Comparison of ENCODE assay signal across 30 cellular contexts in genomic region chr11:134267966-134268365, GRCh38. TPM values are rescaled to one million over a fixed set of nuclear protein-coding genes. Genes with fewer than 3 reads are reported as not detected.
"Had no signal": no experiment of that assay in that cellular context is flagged by ENCODE, and none has a peak within 500 bp of the region (broad histone marks: within the 10 kb centered on the region; RNA-seq: fewer than 3 reads in every experiment).

No MANE protein-coding gene starts in this region.

- H3K9ac ChIP-seq: parathyroid adenoma had no signal

- H3K27ac ChIP-seq: foreskin keratinocyte, parathyroid adenoma, thoracic aorta, upper lobe of left lung had no signal

- H3K4me2 ChIP-seq: smooth muscle cell had no signal

- ATAC-seq: activated CD4-positive, alpha-beta T cell treated with anti-CD3 and anti-CD28 coated beads for 36 hours; activated T-helper 17 cell treated with anti-CD3 and anti-CD28 coated beads, Interleukin-2, amount 50 U/mL, for 72 hours; foreskin keratinocyte; left lung; natural killer cell; sciatic nerve had no signal

- H3K4me3 ChIP-seq: left lung, lung, smooth muscle cell, thoracic aorta, upper lobe of left lung had no signal

- H3K36me3 Mint-ChIP-seq: mesothelial cell of epicardium, natural killer cell had no signal

- H3K4me1 ChIP-seq: parathyroid adenoma had no signal

- DNase-seq: activated B cell treated with CpG ODN at 0.5 μM for 24 hours; activated CD4-positive, alpha-beta T cell treated with anti-CD3 and anti-CD28 coated beads for 36 hours; activated CD4-positive, alpha-beta T cell treated with anti-CD3 and anti-CD28 coated beads, Interleukin-2, amount 50 U/mL, for 4 hours; activated CD8-positive, alpha-beta memory T cell treated with anti-CD3 and anti-CD28 coated beads for 24 hours; activated CD8-positive, alpha-beta memory T cell treated with anti-CD3 and anti-CD28 coated beads, Interleukin-2, amount 50 U/mL, for 4 hours; activated naive CD4-positive, alpha-beta T cell treated with anti-CD3 and anti-CD28 coated beads, Interleukin-2, amount 50 U/mL, for 16 hours; activated T-cell treated with anti-CD3 and anti-CD28 coated beads, Interleukin-2, amount 50 U/mL, for 24 hours; anterior cingulate cortex; effector CD4-positive, alpha-beta T cell; foreskin keratinocyte; kidney glomerular epithelial cell; left lung; natural killer cell; nucleus accumbens; stimulated activated CD4-positive, alpha-beta T cell treated with anti-CD3 and anti-CD28 coated beads, Interleukin-4, amount 100 ng/mL, for 1 hour; stimulated activated naive CD4-positive, alpha-beta T cell; T-helper 1 cell; T-helper 9 cell; upper lobe of left lung had no signal

- H2AFZ ChIP-seq: parathyroid adenoma had no signal

- H3K27ac Mint-ChIP-seq: activated B cell treated with CpG ODN at 0.5 μM for 24 hours; activated CD4-positive, alpha-beta T cell treated with anti-CD3 and anti-CD28 coated beads for 36 hours; activated T-cell treated with anti-CD3 and anti-CD28 coated beads, Interleukin-2, amount 50 U/mL, for 24 hours; activated T-helper 17 cell treated with anti-CD3 and anti-CD28 coated beads, Interleukin-2, amount 50 U/mL, for 72 hours; dendritic cell treated with granulocyte-macrophage colony-stimulating factor and Interleukin-4, amounts not matched to agents 40 ng/mL and 50 ng/mL, for 4 days; mesothelial cell of epicardium; natural killer cell had no signal

- H3K9me3 Mint-ChIP-seq: activated B cell treated with CpG ODN at 0.5 μM for 24 hours; activated T-cell treated with anti-CD3 and anti-CD28 coated beads, Interleukin-2, amount 50 U/mL, for 24 hours; activated T-helper 17 cell treated with anti-CD3 and anti-CD28 coated beads, Interleukin-2, amount 50 U/mL, for 72 hours; dendritic cell treated with granulocyte-macrophage colony-stimulating factor and Interleukin-4, amounts not matched to agents 40 ng/mL and 50 ng/mL, for 4 days; mesothelial cell of epicardium; natural killer cell had no signal

- H3K4me3 Mint-ChIP-seq: activated B cell treated with CpG ODN at 0.5 μM for 24 hours; activated CD4-positive, alpha-beta T cell treated with anti-CD3 and anti-CD28 coated beads for 36 hours; activated T-cell treated with anti-CD3 and anti-CD28 coated beads, Interleukin-2, amount 50 U/mL, for 24 hours; activated T-helper 17 cell treated with anti-CD3 and anti-CD28 coated beads, Interleukin-2, amount 50 U/mL, for 72 hours; brain; dendritic cell treated with granulocyte-macrophage colony-stimulating factor and Interleukin-4, amounts not matched to agents 40 ng/mL and 50 ng/mL, for 4 days; mesothelial cell of epicardium; natural killer cell had no signal

- H3K27me3 Mint-ChIP-seq: activated CD4-positive, alpha-beta T cell treated with anti-CD3 and anti-CD28 coated beads for 36 hours; activated T-cell treated with anti-CD3 and anti-CD28 coated beads, Interleukin-2, amount 50 U/mL, for 24 hours; activated T-helper 17 cell treated with anti-CD3 and anti-CD28 coated beads, Interleukin-2, amount 50 U/mL, for 72 hours had no signal

- H3K4me1 Mint-ChIP-seq: mesothelial cell of epicardium had no signal

- H3K79me2 ChIP-seq: parathyroid adenoma had no signal

- H3K9me3 ChIP-seq: left lung, thoracic aorta, upper lobe of left lung had no signal

RNA-seq across cellular contexts. Expression of gene GLB1L3, which starts 8.2 kb away (rescaled TPM):
- total RNA-seq: activated B cell treated with CpG ODN at 0.5 μM for 24 hours, cardiac septum, chondrocyte, mesothelial cell of epicardium, sciatic nerve, smooth muscle cell, thoracic aorta had no signal
- polyA plus RNA-seq: smooth muscle cell had no signal
